In genomic region chr19:55644842-55645511, GRCh38 we compare ENCODE assay signal across 10 cellular contexts. TPM values are rescaled to one million over a fixed set of nuclear protein-coding genes. Genes with fewer than 3 reads are reported as not detected.
DNase-seq lines count a peak whose midpoint lies in the region; ATAC-seq and TF ChIP-seq lines count a peak whose summit lies in the region.
"Had no signal": no experiment of that assay in that cellular context is flagged by ENCODE, and none has a peak within 500 bp of the region (broad histone marks: within the 10 kb centered on the region; RNA-seq: fewer than 3 reads in every experiment).

No MANE protein-coding gene starts in this region.

- H2AK9ac ChIP-seq in IMR-90 (replicated peaks; ENCODE audit: low read depth, low read length, poor library complexity): peak overlapping the region; percentile 96

- H3K56ac ChIP-seq in IMR-90 (ENCODE audit: extremely low read depth, insufficient read depth, low read length): no peak overlapping the region

- no peaks in the 10 kb centered on the region for H3K27me3 Mint-ChIP-seq in CD8-positive, alpha-beta T cell (ENCODE audit: low read depth)

- no peak overlapping the region for H3K18ac ChIP-seq in IMR-90 (ENCODE audit: low read depth, low read length)

- H2AFZ ChIP-seq in IMR-90 (replicated peaks; ENCODE audit: low read length, poor library complexity): no peak overlapping the region

- no peaks in the 10 kb centered on the region for H3K27me3 ChIP-seq in CD8-positive, alpha-beta T cell (ENCODE audit: insufficient read depth, low read length)
- H3K27me3 ChIP-seq in IMR-90 (ENCODE audit: control insufficient read depth, insufficient read depth, low read length) (no peaks in the 10 kb centered on the region), muscle layer of duodenum (ENCODE audit: low read depth, low read length) (no peaks in the 10 kb centered on the region), prostate gland (replicated peaks; ENCODE audit: insufficient read depth) (no peaks in the 10 kb centered on the region)

- no peak overlapping the region for H4K8ac ChIP-seq in IMR-90 (ENCODE audit: low read depth in 2 of 2, low read length in 2 of 2)

- peak overlapping the region; percentile 95 for H3K4me3 Mint-ChIP-seq in CD8-positive, alpha-beta T cell

- H3K27ac Mint-ChIP-seq in CD8-positive, alpha-beta T cell: no peak overlapping the region

- H3K23ac ChIP-seq in IMR-90 (ENCODE audit: low read depth, low read length): no peak overlapping the region

- dilution Hi-C loops in IMR-90 (cut with HindIII; ENCODE audit: low sequenced_read_pairs, unreplicated experiment): no loop called here

- CTCF ChIA-PET in CD8-positive, alpha-beta T cell (lab: Charles Lee): interaction anchor here (0.7 to 1.9 kb wide), 6 partner anchors 8 to 141 kb away, joined by 3 to 7 read pairs (median 4); no protein-coding TSS in a partner anchor
- CTCF ChIA-PET in IMR-90 (lab: Yijun Ruan, JAX): no interaction called here

- H3K4me3 ChIP-seq in CD8-positive, alpha-beta T cell (ENCODE audit: low read depth, low read length): peak overlapping the region; percentile 66
- H3K4me3 ChIP-seq in IMR-90 (ENCODE audit: insufficient read depth, low read depth, low read length): no peak overlapping the region
- H3K4me3 ChIP-seq in astrocyte of the cerebellum (ENCODE audit: low read depth, low read length): peak overlapping the region; percentile 82
- peak overlapping the region; percentile 76 to 81 for H3K4me3 ChIP-seq in muscle layer of duodenum (ENCODE audit: low read depth in 1 of 2, low read length in 2 of 2)
- H3K4me3 ChIP-seq in prostate gland: no peak overlapping the region

- H3K14ac ChIP-seq in IMR-90 (replicated peaks; ENCODE audit: low read depth, low read length): no peak overlapping the region

- peaks cover 8% of the 10 kb centered on the region for H3K36me3 Mint-ChIP-seq in CD8-positive, alpha-beta T cell

- intact Hi-C loops in CD8-positive, alpha-beta T cell (cut with DNase I, micrococcal nuclease): loop anchor here in 1 of 2 experiments (5.0 kb wide), 2 partner anchors 238 to 258 kb away; partner anchors contain the start of genes RPL28 and UBE2S
- intact Hi-C loops in IMR-90 (cut with micrococcal nuclease): no loop called here
- intact Hi-C loops in prostate gland (cut with DNase I): no loop called here

- H4K91ac ChIP-seq in IMR-90 (ENCODE audit: insufficient read depth, low read depth, low read length): no peak overlapping the region

- no peaks in the 10 kb centered on the region for H3K9me3 ChIP-seq in CD8-positive, alpha-beta T cell (ENCODE audit: low read length)
- H3K9me3 ChIP-seq in IMR-90 (ENCODE audit: control insufficient read depth, insufficient read depth, low read length) (no peaks in the 10 kb centered on the region), muscle layer of duodenum (ENCODE audit: control insufficient read depth in 1 of 2, low read length in 2 of 2) (no peaks in the 10 kb centered on the region), prostate gland (no peaks in the 10 kb centered on the region)

- TF ChIP-seq CTCF in CD8-positive, alpha-beta T cell (IDR thresholded peaks at IDR 0.05): no peak
- no peak for TF ChIP-seq CTCF in IMR-90 (conservative IDR thresholded peaks at IDR 0.05; ENCODE audit: low read depth, low read length)
- TF ChIP-seq CTCF in astrocyte of the cerebellum (IDR thresholded peaks at IDR 0.05; ENCODE audit: low read depth, low read length, missing control alignments): no peak
- no peak for TF ChIP-seq CTCF in prostate gland (IDR thresholded peaks at IDR 0.05)

- no peaks in the 10 kb centered on the region for H3K36me3 ChIP-seq in CD8-positive, alpha-beta T cell (ENCODE audit: insufficient read depth, low read length)
- peaks cover 14% of the 10 kb centered on the region for H3K36me3 ChIP-seq in IMR-90 (ENCODE audit: control insufficient read depth, insufficient read depth, low read length)
- H3K36me3 ChIP-seq in muscle layer of duodenum (ENCODE audit: control insufficient read depth in 1 of 2, insufficient read depth in 2 of 2, low read length in 2 of 2): peaks cover 4 to 14% of the 10 kb centered on the region in 2 donors
- H3K36me3 ChIP-seq in prostate gland: no peaks in the 10 kb centered on the region

- TF ChIP-seq POLR2A in IMR-90 (IDR thresholded peaks at IDR 0.05; ENCODE audit: low read depth, low read length) (no peak), prostate gland (IDR thresholded peaks at IDR 0.05) (no peak)

- no peak for DNase-seq in CD8-positive, alpha-beta T cell
- DNase-seq in IMR-90: no peak
- DNase-seq in astrocyte of the cerebellum (ENCODE audit: low read depth): no peak
- DNase-seq in COR-L47 (lab: John Stamatoyannopoulos, UW): no peak
- DNase-seq in prostate gland (ENCODE audit: low spot score): no peak
- DNase-seq: activated CD4-positive, alpha-beta T cell treated with anti-CD3 and anti-CD28 coated beads for 4 hours; NCI-H2029 treated with DMSO at 0.1 percent for 48 hours had no signal

- POLR2A ChIA-PET in CD8-positive, alpha-beta T cell (lab: Charles Lee): interaction anchor here (0.7 to 3.3 kb wide), 2 partner anchors 9 to 13 kb away, joined by 5 to 34 read pairs; partner anchors contain the start of gene U2AF2
- POLR2A ChIA-PET in IMR-90 (lab: Charles Lee; ENCODE audit: unreplicated experiment): interaction anchor here (1.0 kb wide), 1 partner anchor 9 kb away, joined by 4 read pairs; no protein-coding TSS in a partner anchor

- H2AK5ac ChIP-seq in IMR-90 (ENCODE audit: low read depth, low read length): peak overlapping the region; percentile 97; the same call in 1 of the 2 replicates

- no peak overlapping the region for H2BK5ac ChIP-seq in IMR-90 (ENCODE audit: low read depth, low read length, poor library complexity, severe bottlenecking)

- BruUV-seq in IMR-90 (replicated peaks; lab: Mats Ljungman, UMichigan): no TSS peak

- no peaks in the 10 kb centered on the region for H4K20me1 ChIP-seq in IMR-90 (ENCODE audit: insufficient read depth, low read length)

- H3K9me3 Mint-ChIP-seq in CD8-positive, alpha-beta T cell: no peaks in the 10 kb centered on the region

- H3K79me1 ChIP-seq in IMR-90 (ENCODE audit: low read depth in 1 of 2, low read length in 2 of 2): peaks cover 27 to 72% of the 10 kb centered on the region in 2 experiments

- no peaks in the 10 kb centered on the region for H3K9me1 ChIP-seq in IMR-90 (ENCODE audit: insufficient read depth, low read length)

- H3K4me1 ChIP-seq in CD8-positive, alpha-beta T cell (ENCODE audit: insufficient read depth, low read length): peaks cover 52% of the 10 kb centered on the region
- H3K4me1 ChIP-seq in IMR-90 (ENCODE audit: control insufficient read depth, insufficient read depth, low read length) (peaks cover 17% of the 10 kb centered on the region), muscle layer of duodenum (ENCODE audit: control insufficient read depth in 1 of 2, insufficient read depth in 2 of 2, low read length in 2 of 2) (peaks cover 10 to 66% of the 10 kb centered on the region in 2 donors), prostate gland (replicated peaks) (peaks cover 35% of the 10 kb centered on the region)

- H4K5ac ChIP-seq in IMR-90 (ENCODE audit: low read depth, low read length): no peak overlapping the region

- 92% methylated on average over 19 of the region's 28 CpGs; no CpG with 5 or more reads in 1 of the 2 experiments for WGBS in IMR-90 (ENCODE audit: extremely low coverage in 2 of 2, insufficient read length in 1 of 2), 2 experiments
- WGBS in prostate gland: 79% methylated on average over 28 of the region's 28 CpGs

- H2BK15ac ChIP-seq in IMR-90 (ENCODE audit: low read depth, low read length): no peak overlapping the region

- TF ChIP-seq RAD21 in IMR-90 (IDR thresholded peaks at IDR 0.05; ENCODE audit: low read length): no peak

- H3K4ac ChIP-seq in IMR-90 (ENCODE audit: low read depth, low read length): no peak overlapping the region

- H3K9ac ChIP-seq in IMR-90 (ENCODE audit: low read depth, low read length): no peak overlapping the region

- H2BK120ac ChIP-seq in IMR-90 (ENCODE audit: low read depth, low read length): no peak overlapping the region

- no peak for ATAC-seq in CD8-positive, alpha-beta T cell
- ATAC-seq in IMR-90 (ENCODE audit: low read depth) (no peak), HG02852 (IDR thresholded peaks at IDR 0.05; ENCODE audit: unreplicated experiment) (no peak), GM21576 (IDR thresholded peaks at IDR 0.05; ENCODE audit: unreplicated experiment) (no peak)

- H3K27ac ChIP-seq in CD8-positive, alpha-beta T cell (ENCODE audit: low read depth, low read length): no peak overlapping the region
- H3K27ac ChIP-seq in IMR-90 (ENCODE audit: insufficient read depth, low read length): no peak overlapping the region
- no peak overlapping the region for H3K27ac ChIP-seq in muscle layer of duodenum (ENCODE audit: low read length)
- no peak overlapping the region for H3K27ac ChIP-seq in prostate gland

- H2BK20ac ChIP-seq in IMR-90 (ENCODE audit: low read depth, low read length): no peak overlapping the region

- peaks cover 54% of the 10 kb centered on the region for H3K4me1 Mint-ChIP-seq in CD8-positive, alpha-beta T cell (ENCODE audit: low read depth)

- H3K4me2 ChIP-seq in IMR-90 (ENCODE audit: low read depth, low read length): no peak overlapping the region; the same call in 1 of the 2 replicates

- in situ Hi-C loops in IMR-90 (cut with MboI; ENCODE audit: low sequenced_read_pairs) (loop anchor here (25.0 kb wide), 2 partner anchors 358 to 533 kb away; partner anchors contain the start of genes BRSK1, HSPBP1 and PPP1R12C), astrocyte of the cerebellum (cut with HindIII; ENCODE audit: low sequenced_read_pairs) (no loop called here)

RNA-seq across cellular contexts. Expression of gene ZNF581, which starts 1.5 kb away (rescaled TPM):
- total RNA-seq in CD8-positive, alpha-beta T cell: 10 to 100 TPM; 25.6 to 25.7 TPM
- 9.7 and 10.0 TPM in 2 replicates for total RNA-seq in IMR-90 (2012; rRNA removed)
- 21.9 and 24.5 TPM in 2 replicates for polyA plus RNA-seq in IMR-90 (2012; rRNA removed)
- polyA plus RNA-seq in IMR-90 (2012; cell fraction: cytosol; rRNA removed): 17.7 and 25.7 TPM in 2 replicates
- polyA plus RNA-seq in IMR-90 (2012; cell fraction: nucleus; rRNA removed; ENCODE audit: low replicate concordance): 13.3 and 24.2 TPM in 2 replicates
- total RNA-seq in prostate gland: 10 to 100 TPM; 19.7 to 20.6 TPM

RNA-seq across cellular contexts. Expression of gene CCDC106, which starts 3.0 kb away (rescaled TPM):
- total RNA-seq in CD8-positive, alpha-beta T cell: 1 to 10 TPM; 1.3 to 2.6 TPM
- total RNA-seq in IMR-90 (2012; rRNA removed): 2.2 and 2.3 TPM in 2 replicates
- polyA plus RNA-seq in IMR-90 (2012; rRNA removed): 13.6 and 15.0 TPM in 2 replicates
- polyA plus RNA-seq in IMR-90 (2012; cell fraction: cytosol; rRNA removed): 17.1 and 19.8 TPM in 2 replicates
- polyA plus RNA-seq in IMR-90 (2012; cell fraction: nucleus; rRNA removed; ENCODE audit: low replicate concordance): 17.7 and 35.9 TPM in 2 replicates
- 10 to 100 TPM; 17.7 to 70.2 TPM for total RNA-seq in prostate gland

RNA-seq across cellular contexts. Expression of gene ZNF580, which starts 4.2 kb away (rescaled TPM):
- 10 to 100 TPM; 30.1 to 32.0 TPM for total RNA-seq in CD8-positive, alpha-beta T cell
- total RNA-seq in IMR-90 (2012; rRNA removed) (1.4 and 1.7 TPM in 2 replicates), prostate gland (10 to 100 TPM; 49.7 to 70.5 TPM)
- 36.9 and 44.4 TPM in 2 replicates for polyA plus RNA-seq in IMR-90 (2012; rRNA removed)
- polyA plus RNA-seq in IMR-90 (2012; cell fraction: cytosol; rRNA removed): 31.7 and 69.6 TPM in 2 replicates
- polyA plus RNA-seq in IMR-90 (2012; cell fraction: nucleus; rRNA removed; ENCODE audit: low replicate concordance): 74.8 and 129 TPM in 2 replicates

RNA-seq across cellular contexts. Expression of gene U2AF2, which starts 9.9 kb away (rescaled TPM):
- 100 to 1,000 TPM; 197 to 201 TPM for total RNA-seq in CD8-positive, alpha-beta T cell
- total RNA-seq in IMR-90 (2012; rRNA removed) (96.1 and 120 TPM in 2 replicates), prostate gland (100 to 1,000 TPM in 1 of 2 donors, 10 to 100 TPM in 1; 99.2 to 224 TPM)
- polyA plus RNA-seq in IMR-90 (2012; rRNA removed): 260 and 303 TPM in 2 replicates
- polyA plus RNA-seq in IMR-90 (2012; cell fraction: cytosol; rRNA removed): 162 and 288 TPM in 2 replicates
- polyA plus RNA-seq in IMR-90 (2012; cell fraction: nucleus; rRNA removed; ENCODE audit: low replicate concordance): 279 and 320 TPM in 2 replicates

RNA-seq across cellular contexts. Expression of gene ZNF784, which starts 20.6 kb away (rescaled TPM):
- 10 to 100 TPM; 11.7 to 12.2 TPM for total RNA-seq in CD8-positive, alpha-beta T cell
- total RNA-seq in IMR-90 (2012; rRNA removed) (2.5 TPM in 2 replicates), prostate gland (10 to 100 TPM in 1 of 2 donors, 1 to 10 TPM in 1; 8.9 to 17.2 TPM)
- polyA plus RNA-seq in IMR-90 (2012; rRNA removed): 3.7 and 4.1 TPM in 2 replicates
- 3.2 and 4.1 TPM in 2 replicates for polyA plus RNA-seq in IMR-90 (2012; cell fraction: cytosol; rRNA removed)
- polyA plus RNA-seq in IMR-90 (2012; cell fraction: nucleus; rRNA removed; ENCODE audit: low replicate concordance): 9.5 and 20.0 TPM in 2 replicates

Comparison
In these comparisons a context has a peak if more than half of its experiments do, and no peak if none do; other contexts are left out.
1. H3K4me3 ChIP-seq: peak in CD8-positive, alpha-beta T cell (single experiment), astrocyte of the cerebellum (single experiment) and muscle layer of duodenum (2 of 2); none in IMR-90 (single experiment) and prostate gland (0 of 2).
2. RNA of gene ZNF580, which starts 4.2 kb away (total RNA-seq): 49.7 to 70.5 TPM in prostate gland and 30.1 to 32.0 TPM in CD8-positive, alpha-beta T cell; 1.4 to 1.7 TPM in IMR-90; every median in the first group is over 10 times any median in the second.